Comparison of ENCODE assay signal across 10 cellular contexts in genomic region chr3:64109438-64109837, GRCh38.
DNase-seq lines count a peak whose midpoint lies in the region; ATAC-seq and TF ChIP-seq lines count a peak whose summit lies in the region.
"Had no signal": no experiment of that assay in that cellular context is flagged by ENCODE, and none has a peak within 500 bp of the region (broad histone marks: within the 10 kb centered on the region; RNA-seq: fewer than 3 reads in every experiment).

No MANE protein-coding gene starts in this region.

- H3K4me3 ChIP-seq in Caco-2 (ENCODE audit: low read depth, low read length) (no peak overlapping the region), neural progenitor cell (no peak overlapping the region)

- no peak overlapping the region for H3K27ac ChIP-seq in neural progenitor cell
- H3K27ac ChIP-seq: C4-2B had no signal

- H3K36me3 Mint-ChIP-seq in Caco-2 (ENCODE audit: insufficient read depth, unreplicated experiment) (peaks cover 4% of the 10 kb centered on the region), neural progenitor cell (peaks cover 2% of the 10 kb centered on the region)

- H3K4me1 ChIP-seq in Caco-2 = peaks cover 25% of the 10 kb centered on the region
- H3K4me1 ChIP-seq in neural progenitor cell = peaks cover 31% of the 10 kb centered on the region

- no peak overlapping the region for H3K9ac ChIP-seq in neural progenitor cell

- no peak overlapping the region for H3K4me2 ChIP-seq in neural progenitor cell

- no TSS peak for BruUV-seq in Caco-2 (replicated peaks; lab: Mats Ljungman, UMichigan)

- DNase-seq in Caco-2 (peak; percentile 22 to 58), M059J (ENCODE audit: low read depth) (peak; percentile 4), epidermal melanocyte (ENCODE audit: insufficient read length, low spot score) (peak; percentile 75), neural progenitor cell (ENCODE audit: low spot score) (peak; percentile 18), germinal center (ENCODE audit: low spot score) (no peak)
- no peak for DNase-seq in activated CD4-positive, alpha-beta T cell treated with anti-CD3 and anti-CD28 coated beads for 48 hours
- DNase-seq: activated T-cell treated with anti-CD3 and anti-CD28 coated beads, Interleukin-2, amount 50 U/mL, for 24 hours had no signal

- no peak overlapping the region for H3K4me3 Mint-ChIP-seq in Caco-2 (ENCODE audit: unreplicated experiment)
- H3K4me3 Mint-ChIP-seq in neural progenitor cell = no peak overlapping the region
- H3K4me3 Mint-ChIP-seq: activated T-cell treated with anti-CD3 and anti-CD28 coated beads, Interleukin-2, amount 50 U/mL, for 24 hours had no signal

- H3K27me3 ChIP-seq in Caco-2 (replicated peaks; ENCODE audit: control insufficient read depth, insufficient read depth, low read length) = no peaks in the 10 kb centered on the region
- H3K27me3 ChIP-seq in neural progenitor cell = no peaks in the 10 kb centered on the region

- TF ChIP-seq CTCF in Caco-2 (IDR thresholded peaks at IDR 0.05; ENCODE audit: insufficient read depth in 1 of 2, low read depth in 1 of 2, low read length in 1 of 2, severe bottlenecking in 1 of 2, unreplicated experiment in 1 of 2) = no peak
- TF ChIP-seq CTCF in neural progenitor cell (IDR thresholded peaks at IDR 0.05) = no peak

- peaks cover 3% of the 10 kb centered on the region; the same call in 1 of the 2 replicates for H3K9me3 ChIP-seq in Caco-2
- H3K9me3 ChIP-seq in neural progenitor cell (ENCODE audit: low read depth) = no peaks in the 10 kb centered on the region

- H3K27ac Mint-ChIP-seq in Caco-2 (ENCODE audit: unreplicated experiment) (no peak overlapping the region), neural progenitor cell (peak overlapping the region; percentile 96)
- H3K27ac Mint-ChIP-seq: activated T-cell treated with anti-CD3 and anti-CD28 coated beads, Interleukin-2, amount 50 U/mL, for 24 hours had no signal

- H3K79me2 ChIP-seq in neural progenitor cell (ENCODE audit: low read depth) = no peaks in the 10 kb centered on the region

- H3F3A ChIP-seq in neural progenitor cell (ENCODE audit: low read depth) = peaks cover 11% of the 10 kb centered on the region

- H3K4me1 Mint-ChIP-seq in Caco-2 (ENCODE audit: low read depth, unreplicated experiment) (peaks cover 20% of the 10 kb centered on the region), neural progenitor cell (peaks cover 47% of the 10 kb centered on the region)

- H3K36me3 ChIP-seq in Caco-2 (ENCODE audit: control insufficient read depth, insufficient read depth, low read length) = no peaks in the 10 kb centered on the region
- H3K36me3 ChIP-seq in neural progenitor cell = no peaks in the 10 kb centered on the region

- H2AFZ ChIP-seq in neural progenitor cell (replicated peaks) = no peak overlapping the region

- H3K27me3 Mint-ChIP-seq in Caco-2 (ENCODE audit: insufficient read depth, unreplicated experiment) = no peaks in the 10 kb centered on the region
- peaks cover 8% of the 10 kb centered on the region for H3K27me3 Mint-ChIP-seq in neural progenitor cell (ENCODE audit: insufficient read depth, low read depth)

- H4K20me1 ChIP-seq in neural progenitor cell (ENCODE audit: low read depth) = peaks cover 15% of the 10 kb centered on the region

- CTCF ChIA-PET in Caco-2 (lab: Charles Lee) = no interaction called here

- intact Hi-C loops in Caco-2 (cut with micrococcal nuclease; ENCODE audit: unreplicated experiment) = no loop called here

- POLR2A ChIA-PET in Caco-2 (lab: Charles Lee) = no interaction called here

- no peak for ATAC-seq in HG03378 (IDR thresholded peaks at IDR 0.05; ENCODE audit: unreplicated experiment)
- no peak for ATAC-seq in GM21526 (IDR thresholded peaks at IDR 0.05; ENCODE audit: low FRiP score, unreplicated experiment)

- H3K9me3 Mint-ChIP-seq in Caco-2 (ENCODE audit: unreplicated experiment) (no peaks in the 10 kb centered on the region), neural progenitor cell (peaks cover 9% of the 10 kb centered on the region)

Comparison
In these comparisons a context has a peak if more than half of its experiments do, and no peak if none do; other contexts are left out.
1. DNase-seq: peak in Caco-2 (2 of 2), M059J (single experiment), epidermal melanocyte (single experiment) and neural progenitor cell (single experiment); none in activated CD4-positive, alpha-beta T cell treated with anti-CD3 and anti-CD28 coated beads for 48 hours (single experiment) and germinal center (single experiment).